ENCODE assay signal across 15 cellular contexts in the genomic region with DNA sequence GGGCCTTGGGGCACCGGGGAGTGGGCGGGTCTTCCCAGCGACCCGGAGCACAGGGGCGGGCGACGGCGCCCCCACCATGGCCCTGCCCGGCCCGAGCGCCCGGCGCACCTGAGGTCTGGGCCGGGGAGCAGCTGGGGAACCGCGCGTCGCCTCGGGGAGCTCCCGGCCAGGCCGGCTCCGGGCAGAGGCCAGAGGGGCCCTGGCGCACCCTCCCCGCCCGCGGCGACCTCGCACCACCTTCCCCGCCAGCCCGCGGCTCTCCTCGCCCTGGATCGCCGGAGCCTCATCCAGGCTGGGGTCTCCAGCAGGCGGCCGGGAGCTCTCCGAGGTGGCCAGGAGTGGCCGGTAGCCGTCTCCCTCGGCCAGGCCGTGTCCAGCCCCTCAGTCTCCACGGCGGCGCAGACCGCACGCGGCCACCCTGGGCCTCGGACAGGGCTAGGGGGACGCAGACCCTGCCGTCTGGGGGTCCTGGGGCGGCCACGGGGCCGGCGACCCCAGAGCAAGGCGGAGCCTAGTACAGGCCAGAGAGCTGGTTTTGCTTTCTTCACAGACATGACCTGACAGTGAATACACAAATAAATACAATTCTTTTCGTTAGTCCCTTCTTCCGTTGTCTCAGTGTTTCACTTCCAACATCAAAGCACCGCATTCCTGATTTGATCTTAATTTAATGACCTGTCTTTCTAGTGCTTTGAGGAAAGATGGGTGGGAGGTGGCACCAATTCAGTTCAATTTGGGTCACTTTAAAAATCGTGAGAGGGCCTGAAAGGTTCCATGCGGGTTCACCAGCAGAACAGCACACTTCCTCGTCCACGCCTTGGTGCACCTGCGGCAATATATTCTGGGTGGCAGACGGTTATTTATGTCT.
A peak's percentile ranks its signal among the peaks of the same experiment; 100 is the strongest.
DNase-seq lines count a peak whose midpoint lies in the region; ATAC-seq and TF ChIP-seq lines count a peak whose summit lies in the region.
"Had no signal": no experiment of that assay in that cellular context is flagged by ENCODE, and none has a peak within 500 bp of the region (broad histone marks: within the 10 kb centered on the region; RNA-seq: fewer than 3 reads in every experiment).

No MANE protein-coding gene starts in this region.

- H3K4me1 ChIP-seq in Loucy (ENCODE audit: insufficient read depth, low read length, poor library complexity, severe bottlenecking) (no peaks in the 10 kb centered on the region), hepatocyte (ENCODE audit: insufficient read depth) (peaks cover 9% of the 10 kb centered on the region)
- H3K4me1 ChIP-seq: prostate gland had no signal

- H2AFZ ChIP-seq in Loucy (ENCODE audit: low read length) (no peak overlapping the region), hepatocyte (no peak overlapping the region)

- H3K36me3 Mint-ChIP-seq in activated naive CD4-positive, alpha-beta T cell treated with anti-CD3 and anti-CD28 coated beads, Interleukin-2, amount 10 ng/mL, durations not matched to agents 7 days and 5 days, result no peaks in the 10 kb centered on the region
- H3K36me3 Mint-ChIP-seq in activated naive CD4-positive, alpha-beta T cell treated with anti-CD3 and anti-CD28 coated beads, Interleukin-2, amount 50 U/mL, for 72 hours, result peaks cover 0 to 6% of the 10 kb centered on the region in 2 donors
- H3K36me3 Mint-ChIP-seq: memory B cell had no signal

- H3K4me3 ChIP-seq in Loucy (ENCODE audit: low read length, poor library complexity, severe bottlenecking) (peak overlapping the region; percentile 63), hepatocyte (no peak overlapping the region)
- H3K4me3 ChIP-seq: prostate gland had no signal

- no peak overlapping the region for H3K4me3 Mint-ChIP-seq in activated naive CD4-positive, alpha-beta T cell treated with anti-CD3 and anti-CD28 coated beads, Interleukin-2, amount 10 ng/mL, durations not matched to agents 7 days and 5 days
- H3K4me3 Mint-ChIP-seq: memory B cell had no signal

- peaks cover 15% of the 10 kb centered on the region for H3K4me1 Mint-ChIP-seq in activated naive CD4-positive, alpha-beta T cell treated with anti-CD3 and anti-CD28 coated beads, Interleukin-2, amount 10 ng/mL, durations not matched to agents 7 days and 5 days
- H3K4me1 Mint-ChIP-seq: memory B cell had no signal

- H4K20me1 ChIP-seq in Loucy (ENCODE audit: insufficient read depth, low read length, poor library complexity, severe bottlenecking) (no peaks in the 10 kb centered on the region), hepatocyte (ENCODE audit: insufficient read depth, poor library complexity, severe bottlenecking) (no peaks in the 10 kb centered on the region)

- in situ Hi-C loops in KBM-7 (cut with MboI; ENCODE audit: low pct_unique_long_range_greater_than_20kb, low sequenced_read_pairs), result no loop called here

- no peak overlapping the region for H3K27ac ChIP-seq in hepatocyte
- H3K27ac ChIP-seq: esophagus muscularis mucosa, prostate gland had no signal

- H3K27ac Mint-ChIP-seq in activated naive CD4-positive, alpha-beta T cell treated with anti-CD3 and anti-CD28 coated beads, Interleukin-2, amount 10 ng/mL, durations not matched to agents 7 days and 5 days, result no peak overlapping the region
- H3K27ac Mint-ChIP-seq in activated naive CD4-positive, alpha-beta T cell treated with anti-CD3 and anti-CD28 coated beads, Interleukin-2, amount 50 U/mL, for 72 hours, result no peak overlapping the region
- H3K27ac Mint-ChIP-seq: memory B cell had no signal

- no peak overlapping the region for H3K9ac ChIP-seq in Loucy (ENCODE audit: low read depth, low read length, poor library complexity, severe bottlenecking)

- H3K79me2 ChIP-seq in Loucy (ENCODE audit: insufficient read depth, low read length), result peaks cover 11% of the 10 kb centered on the region
- no peaks in the 10 kb centered on the region for H3K79me2 ChIP-seq in hepatocyte

- H3K9me3 Mint-ChIP-seq in activated naive CD4-positive, alpha-beta T cell treated with anti-CD3 and anti-CD28 coated beads, Interleukin-2, amount 10 ng/mL, durations not matched to agents 7 days and 5 days, result peaks cover 2% of the 10 kb centered on the region
- H3K9me3 Mint-ChIP-seq in activated naive CD4-positive, alpha-beta T cell treated with anti-CD3 and anti-CD28 coated beads, Interleukin-2, amount 50 U/mL, for 72 hours, result no peaks in the 10 kb centered on the region
- H3K9me3 Mint-ChIP-seq: memory B cell had no signal

- H3K9me2 ChIP-seq in Loucy (replicated peaks; ENCODE audit: low read depth, low read length) (no peaks in the 10 kb centered on the region), hepatocyte (replicated peaks; ENCODE audit: insufficient read depth) (no peaks in the 10 kb centered on the region)

- peaks cover 69% of the 10 kb centered on the region for H3K27me3 Mint-ChIP-seq in activated naive CD4-positive, alpha-beta T cell treated with anti-CD3 and anti-CD28 coated beads, Interleukin-2, amount 10 ng/mL, durations not matched to agents 7 days and 5 days

- H3K9me3 ChIP-seq in Loucy (ENCODE audit: insufficient read depth, low read depth, low read length) (no peaks in the 10 kb centered on the region), hepatocyte (ENCODE audit: low read depth) (no peaks in the 10 kb centered on the region)
- H3K9me3 ChIP-seq: esophagus muscularis mucosa, prostate gland had no signal

- CTCF ChIA-PET in activated naive CD4-positive, alpha-beta T cell treated with anti-CD3 and anti-CD28 coated beads, Interleukin-2, amount 10 ng/mL, durations not matched to agents 7 days and 5 days (lab: Charles Lee), result no interaction called here

- H3K36me3 ChIP-seq in Loucy (ENCODE audit: insufficient read depth, low read length), result no peaks in the 10 kb centered on the region
- no peaks in the 10 kb centered on the region for H3K36me3 ChIP-seq in hepatocyte (replicated peaks; ENCODE audit: insufficient read depth, low read depth)
- H3K36me3 ChIP-seq: esophagus muscularis mucosa, prostate gland had no signal

- H3K27me3 ChIP-seq in Loucy (ENCODE audit: insufficient read depth, low read length, poor library complexity, severe bottlenecking) (peaks cover 11% of the 10 kb centered on the region), hepatocyte (peaks cover 74% of the 10 kb centered on the region)

- ATAC-seq in activated naive CD4-positive, alpha-beta T cell treated with anti-CD3 and anti-CD28 coated beads, Interleukin-2, amount 50 U/mL, for 72 hours, result no peak

- TF ChIP-seq CTCF in Loucy (conservative IDR thresholded peaks at IDR 0.05; ENCODE audit: low read length) (no peak), hepatocyte (IDR thresholded peaks at IDR 0.05; ENCODE audit: poor library complexity) (no peak)

- H3F3A ChIP-seq in Loucy (ENCODE audit: low read depth), result no peaks in the 10 kb centered on the region

- H3K4me2 ChIP-seq in Loucy (ENCODE audit: low read depth, low read length, poor library complexity, severe bottlenecking) (peak overlapping the region; percentile 64), hepatocyte (peak overlapping the region; percentile 49)

- WGBS in hepatocyte (ENCODE audit: low lambda C conversion rate, missing lambda C conversion rate), result 6% methylated on average over 42 of the region's 64 CpGs

- peak; percentile 11 for DNase-seq in activated naive CD4-positive, alpha-beta T cell treated with anti-CD3 and anti-CD28 coated beads, Interleukin-2, amount 10 ng/mL, durations not matched to agents 7 days and 5 days
- no peak for DNase-seq in activated naive CD4-positive, alpha-beta T cell treated with anti-CD3 and anti-CD28 coated beads, Interleukin-2, amount 50 U/mL, for 72 hours (ENCODE audit: low spot score in 2 of 2)
- DNase-seq in hepatocyte (ENCODE audit: low spot score) (no peak), retina (peak; percentile 77), MV-4-11 (lab: John Stamatoyannopoulos, UW) (no peak), COLO829 (ENCODE audit: low spot score) (no peak), KBM-7 (no peak)
- DNase-seq: activated CD4-positive, alpha-beta T cell treated with anti-CD3 and anti-CD28 coated beads, Interleukin-2, amount 50 U/mL, for 48 hours; activated naive CD4-positive, alpha-beta T cell; hypothalamus; stimulated activated CD4-positive, alpha-beta T cell treated with anti-CD3 and anti-CD28 coated beads, Interleukin-2, amount 100 ng/mL, for 24 hours had no signal

Comparison
In these comparisons a context has a peak if more than half of its experiments do, and no peak if none do; other contexts are left out.
1. DNase-seq: peak in activated naive CD4-positive, alpha-beta T cell treated with anti-CD3 and anti-CD28 coated beads, Interleukin-2, amount 10 ng/mL, durations not matched to agents 7 days and 5 days (single experiment) and retina (single experiment); none in activated naive CD4-positive, alpha-beta T cell treated with anti-CD3 and anti-CD28 coated beads, Interleukin-2, amount 50 U/mL, for 72 hours (0 of 2), hepatocyte (single experiment), MV-4-11 (single experiment), COLO829 (single experiment) and KBM-7 (single experiment).